Comparison of ENCODE assay signal across 8 cellular contexts in the genomic region with DNA sequence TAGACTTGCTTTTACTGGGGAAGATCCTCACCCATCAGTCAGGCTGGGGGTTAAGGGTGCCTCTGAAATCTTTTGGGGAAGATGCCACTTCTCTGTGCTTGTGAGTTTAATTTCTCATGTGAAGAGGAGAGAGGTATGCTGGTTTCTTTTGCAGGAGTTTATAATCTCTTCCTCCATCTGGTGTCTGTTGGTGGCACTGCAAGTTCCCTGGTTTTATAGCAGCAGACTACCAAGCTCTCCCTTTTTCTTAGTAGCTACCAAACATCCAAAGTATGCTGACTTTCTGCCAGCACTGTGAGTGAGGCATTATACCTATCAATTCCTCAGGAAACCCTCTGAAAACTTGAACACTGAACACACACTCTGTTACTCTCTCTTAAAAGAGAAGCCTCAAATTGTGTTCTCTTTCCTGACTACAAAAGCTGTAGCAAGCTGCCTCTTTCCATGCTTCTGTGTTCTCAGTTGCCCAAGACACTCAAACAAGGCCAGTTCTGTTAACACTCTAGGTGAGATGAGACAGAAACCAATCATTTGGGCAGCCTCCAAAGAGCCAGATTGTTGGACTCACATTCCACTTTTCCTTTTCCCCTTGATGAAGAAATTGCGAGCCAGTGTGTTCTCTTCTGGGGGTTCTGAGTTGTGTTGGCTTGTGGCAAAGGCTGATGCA.
DNase-seq lines count a peak whose midpoint lies in the region; ATAC-seq and TF ChIP-seq lines count a peak whose summit lies in the region.

No MANE protein-coding gene starts in this region.

- POLR2A ChIA-PET in AG04449 (lab: Yijun Ruan, JAX), result no interaction called here

- DNase-seq in AG04449 (ENCODE audit: low read depth, low spot score), result peak; percentile 16
- peak; percentile 15 for DNase-seq in NCI-H524 treated with DMSO at 0.1 percent for 48 hours (lab: John Stamatoyannopoulos, UW)
- peak; percentile 20 to 59 for DNase-seq in foreskin fibroblast
- no peak for DNase-seq in effector CD8-positive, alpha-beta T cell (lab: John Stamatoyannopoulos, UW)
- DNase-seq in activated CD4-positive, CD25-positive, alpha-beta regulatory T cell treated with anti-CD3 and anti-CD28 coated beads, Interleukin-2, amount 50 U/mL, for 72 hours, result no peak
- no peak for DNase-seq in NCI-H2029 (lab: John Stamatoyannopoulos, UW)

- ATAC-seq in GM19351 (IDR thresholded peaks at IDR 0.05; ENCODE audit: unreplicated experiment) (peak; percentile 78), GM21529 (IDR thresholded peaks at IDR 0.05; ENCODE audit: unreplicated experiment) (no peak)

- H3K4me3 ChIP-seq in AG04449 (ENCODE audit: low read depth, low read length), result no peak overlapping the region
- no peak overlapping the region for H3K4me3 ChIP-seq in foreskin fibroblast (ENCODE audit: low read depth in 1 of 2, low read length in 2 of 2)

- peak; percentile 52 for TF ChIP-seq CTCF in AG04449 (IDR thresholded peaks at IDR 0.05; ENCODE audit: insufficient read depth, low read length, missing control alignments)
- peak; percentile 50 for TF ChIP-seq CTCF in foreskin fibroblast (IDR thresholded peaks at IDR 0.05; ENCODE audit: low read depth, low read length)

- CTCF ChIA-PET in AG04449 (lab: Yijun Ruan, JAX), result interaction anchor here (0.6 to 2.5 kb wide), 10 partner anchors 9 to 94 kb away, joined by 3 to 19 read pairs (median 6); no protein-coding TSS in a partner anchor

Comparison
In these comparisons a context has a peak if more than half of its experiments do, and no peak if none do; other contexts are left out.
1. DNase-seq: peak in AG04449 (single experiment), NCI-H524 treated with DMSO at 0.1 percent for 48 hours (single experiment) and foreskin fibroblast (2 of 2); none in effector CD8-positive, alpha-beta T cell (single experiment), activated CD4-positive, CD25-positive, alpha-beta regulatory T cell treated with anti-CD3 and anti-CD28 coated beads, Interleukin-2, amount 50 U/mL, for 72 hours (single experiment) and NCI-H2029 (single experiment).